8 cellular contexts compared by ENCODE assay signal in the genomic region with DNA sequence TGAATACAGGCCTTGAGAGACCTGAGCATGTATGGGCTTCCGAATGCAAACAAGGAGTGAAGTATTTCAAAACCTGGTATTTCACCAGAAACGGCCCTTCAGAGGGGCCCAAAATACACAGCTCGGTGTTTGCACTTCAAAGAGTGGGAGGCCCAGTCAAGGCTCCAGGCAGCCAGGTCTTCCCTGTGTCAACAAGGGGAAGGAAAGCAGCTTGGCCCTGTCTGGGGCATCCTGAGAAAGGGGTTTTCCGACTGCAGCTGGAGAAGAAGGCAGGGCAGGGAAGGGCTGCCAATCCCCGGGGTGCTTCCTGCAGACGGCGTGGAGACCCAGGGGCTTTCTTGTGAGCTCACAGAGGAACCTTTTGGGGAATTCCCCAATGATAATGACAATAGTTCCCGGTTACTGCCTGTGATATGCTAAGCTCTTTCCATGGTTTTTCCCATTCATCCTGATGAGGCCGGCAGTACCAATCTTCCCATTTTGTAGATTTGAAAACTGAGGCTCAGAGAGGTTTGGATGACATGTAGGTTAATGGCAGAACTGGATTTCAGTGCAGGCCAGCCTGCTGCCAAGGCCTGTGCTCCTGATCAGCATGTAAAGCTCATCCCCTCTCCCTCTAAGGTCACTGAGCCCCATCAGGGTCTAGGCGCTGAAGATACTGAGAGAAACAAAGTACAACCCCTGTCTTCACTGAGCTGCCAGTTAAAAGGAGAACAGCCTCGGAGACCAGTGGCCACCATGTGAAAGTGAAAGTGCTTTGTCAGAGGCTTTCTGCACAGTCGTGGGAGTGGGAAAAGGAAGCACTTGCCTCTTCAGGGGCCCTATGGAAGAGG. TPM values are rescaled to one million over a fixed set of nuclear protein-coding genes. Genes with fewer than 3 reads are reported as not detected.
A peak's percentile ranks its signal among the peaks of the same experiment; 100 is the strongest.
DNase-seq lines count a peak whose midpoint lies in the region; ATAC-seq, FAIRE-seq and TF ChIP-seq lines count a peak whose summit lies in the region.

No MANE protein-coding gene starts in this region.

- TF ChIP-seq POLR2A in GM12891 (IDR thresholded peaks at IDR 0.05; ENCODE audit: low read depth, low read length) (no peak), HepG2 (IDR thresholded peaks at IDR 0.05; ENCODE audit: insufficient read depth in 1 of 2, low read depth in 2 of 2, low read length in 2 of 2) (no peak), uterus (IDR thresholded peaks at IDR 0.05) (no peak)

- CTCF ChIA-PET in HepG2 (lab: Yijun Ruan, JAX; ENCODE audit: low intra/inter-chr PET ratio, low total read pairs): no interaction called here

- H3K9ac ChIP-seq in adipocyte (ENCODE audit: low read length) (peak overlapping the region; percentile 36), HepG2 (ENCODE audit: insufficient read depth, low read depth, low read length) (no peak overlapping the region)

- no TSS peak for BruUV-seq in HepG2 (replicated peaks; lab: Mats Ljungman, UMichigan)

- peak overlapping the region; percentile 48 for H3K4me2 ChIP-seq in HepG2 (ENCODE audit: low read depth, low read length)

- TF ChIP-seq RAD21 in HepG2 (CRISPR knock-in tag; IDR thresholded peaks at IDR 0.05): 0 out of 2 replicates have a peak, but pooled peaks have one; percentile 14

- FAIRE-seq in GM12891 (lab: Jason Lieb, UNC) (peak; percentile 85), HepG2 (lab: Jason Lieb, UNC) (peak; percentile 87)

- intact Hi-C loops in HepG2 (cut with micrococcal nuclease; ENCODE audit: unreplicated experiment) (loop anchor here (1.0 to 2.0 kb wide), 2 partner anchors 13 to 40 kb away; no protein-coding TSS in a partner anchor), uterus (cut with DNase I; ENCODE audit: low total_unique reads) (no loop called here)

- peak; percentile 95 for ATAC-seq in HepG2
- ATAC-seq in HG02763 (IDR thresholded peaks at IDR 0.05; ENCODE audit: unreplicated experiment): no peak
- no peak for ATAC-seq in HG03520 (IDR thresholded peaks at IDR 0.05; ENCODE audit: unreplicated experiment)

- TF ChIP-seq EP300 in HepG2 (IDR thresholded peaks at IDR 0.05; ENCODE audit: low read depth in 2 of 2, low read length in 2 of 2): peak; percentile 92 to 97
- TF ChIP-seq EP300 in HepG2 (CRISPR knock-in tag; IDR thresholded peaks at IDR 0.05; ENCODE audit: borderline replicate concordance): peak; percentile 93

- in situ Hi-C loops in HepG2 (cut with HindIII; ENCODE audit: extremely low pct_ligation_motif_present, low pct_unique_long_range_greater_than_20kb): loop anchor here (25.0 kb wide), 1 partner anchor 553 kb away; no protein-coding TSS in a partner anchor

- POLR2A ChIA-PET in HepG2 (lab: Yijun Ruan, JAX): interaction anchor here (1.0 to 4.5 kb wide), 6 partner anchors 13 to 546 kb away, joined by 3 to 64 read pairs (median 4); a partner anchor contains a TSS

- H3K27me3 ChIP-seq in adipocyte (replicated peaks; ENCODE audit: control insufficient read depth, insufficient read depth, low read length) (peaks cover 33% of the 10 kb centered on the region), HepG2 (ENCODE audit: control insufficient read depth in 1 of 2, insufficient read depth in 2 of 2, low read length in 2 of 2) (peaks cover 10 to 88% of the 10 kb centered on the region in 2 experiments), uterus (no peaks in the 10 kb centered on the region)

- H3K9me3 ChIP-seq in adipocyte (ENCODE audit: control insufficient read depth, low read length): no peaks in the 10 kb centered on the region
- H3K9me3 ChIP-seq in HepG2 (ENCODE audit: low read length): no peaks in the 10 kb centered on the region
- H3K9me3 ChIP-seq in uterus: no peaks in the 10 kb centered on the region

- H3K27ac ChIP-seq in HepG2 (ENCODE audit: extremely low read length, insufficient read depth, low read length) (no peak overlapping the region), uterus (peak overlapping the region; percentile 17 to 52)

- H3K4me1 ChIP-seq in adipocyte (ENCODE audit: control insufficient read depth, insufficient read depth, low read length) (peaks cover 25% of the 10 kb centered on the region), HepG2 (ENCODE audit: insufficient read depth, low read length) (peaks cover 23% of the 10 kb centered on the region), uterus (peaks cover 0 to 3% of the 10 kb centered on the region in 2 donors)

- TF ChIP-seq CTCF in HepG2 (CRISPR knock-in tag; IDR thresholded peaks at IDR 0.05) (no peak), uterus (IDR thresholded peaks at IDR 0.05) (no peak)

- H2AFZ ChIP-seq in HepG2 (ENCODE audit: low read length): no peak overlapping the region

- peak overlapping the region; percentile 47 for H3K4me3 ChIP-seq in adipocyte (ENCODE audit: low read length)
- peak overlapping the region in 2 of 3 experiments; percentile 0 to 14; a peak in 2 of 6 replicates for H3K4me3 ChIP-seq in HepG2 (replicated peaks in 1 of 3; ENCODE audit: insufficient read depth in 1 of 3, low read depth in 2 of 3, low read length in 3 of 3)
- H3K4me3 ChIP-seq in uterus: no peak overlapping the region

- DNase-seq in GM12891 (ENCODE audit: insufficient read length, low spot score): no peak
- peak; percentile 54 for DNase-seq in NCI-H226
- DNase-seq in adipocyte (ENCODE audit: low read depth): no peak
- DNase-seq in HepG2 (ENCODE audit: low spot score): peak; percentile 94
- no peak for DNase-seq in uterus
- DNase-seq in NCI-H2196 treated with DMSO at 0.1 percent for 48 hours (lab: John Stamatoyannopoulos, UW; ENCODE audit: unreplicated experiment): no peak

- WGBS in HepG2 (ENCODE audit: low lambda C conversion rate): 0% methylated on average over 11 of the region's 12 CpGs

- no peaks in the 10 kb centered on the region for H3K36me3 ChIP-seq in adipocyte (ENCODE audit: control insufficient read depth, insufficient read depth, low read length, severe bottlenecking)
- H3K36me3 ChIP-seq in HepG2 (replicated peaks in 1 of 2; ENCODE audit: control insufficient read depth in 1 of 2, insufficient read depth in 2 of 2, low read length in 2 of 2): no peaks in the 10 kb centered on the region
- H3K36me3 ChIP-seq in uterus: no peaks in the 10 kb centered on the region

- H3K79me2 ChIP-seq in HepG2 (ENCODE audit: insufficient read depth, low read length): no peaks in the 10 kb centered on the region

- H4K20me1 ChIP-seq in HepG2 (ENCODE audit: insufficient read depth, low read length): peaks cover 43% of the 10 kb centered on the region

TF ChIP-seq in GM12891, 5 proteins besides CTCF, POLR2A, EP300 and RAD21:
- TF ChIP-seq SPI1 (IDR thresholded peaks at IDR 0.05; ENCODE audit: low read depth, low read length): peak; percentile 58
- TF ChIP-seq POLR2AphosphoS5 (IDR thresholded peaks at IDR 0.05; ENCODE audit: low read depth, low read length): no peak
- no peak for TF ChIP-seq POU2F2 (IDR thresholded peaks at IDR 0.05; ENCODE audit: low read depth, low read length)

TF ChIP-seq in HepG2, 621 proteins besides CTCF, POLR2A, EP300 and RAD21 (continues in another document):
- TF ChIP-seq, protein P1, sequence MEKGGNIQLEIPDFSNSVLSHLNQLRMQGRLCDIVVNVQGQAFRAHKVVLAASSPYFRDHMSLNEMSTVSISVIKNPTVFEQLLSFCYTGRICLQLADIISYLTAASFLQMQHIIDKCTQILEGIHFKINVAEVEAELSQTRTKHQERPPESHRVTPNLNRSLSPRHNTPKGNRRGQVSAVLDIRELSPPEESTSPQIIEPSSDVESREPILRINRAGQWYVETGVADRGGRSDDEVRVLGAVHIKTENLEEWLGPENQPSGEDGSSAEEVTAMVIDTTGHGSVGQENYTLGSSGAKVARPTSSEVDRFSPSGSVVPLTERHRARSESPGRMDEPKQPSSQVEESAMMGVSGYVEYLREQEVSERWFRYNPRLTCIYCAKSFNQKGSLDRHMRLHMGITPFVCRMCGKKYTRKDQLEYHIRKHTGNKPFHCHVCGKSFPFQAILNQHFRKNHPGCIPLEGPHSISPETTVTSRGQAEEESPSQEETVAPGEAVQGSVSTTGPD (CRISPR knock-in tag; IDR thresholded peaks at IDR 0.05): peak; percentile 80; the same call in 1 of the 2 replicates
- no peak for TF ChIP-seq ARNT (IDR thresholded peaks at IDR 0.05)
- TF ChIP-seq RBM22 (optimal IDR thresholded peaks at IDR 0.05; ENCODE audit: low read length): no peak
- peak; percentile 85 for TF ChIP-seq CEBPB (IDR thresholded peaks at IDR 0.05; ENCODE audit: borderline replicate concordance, low read depth, low read length)
- peak; percentile 83; the same call in 1 of the 2 replicates for TF ChIP-seq FOXC1 (CRISPR knock-in tag; IDR thresholded peaks at IDR 0.05; ENCODE audit: borderline replicate concordance)
- TF ChIP-seq MED13 (CRISPR knock-in tag; IDR thresholded peaks at IDR 0.05): no peak; the same call in 1 of the 2 replicates
- TF ChIP-seq ZKSCAN5 (CRISPR knock-in tag; IDR thresholded peaks at IDR 0.05): no peak
- no peak for TF ChIP-seq GTF2F1 (IDR thresholded peaks at IDR 0.05; ENCODE audit: low read length)
- TF ChIP-seq SP2 (CRISPR knock-in tag; IDR thresholded peaks at IDR 0.05): no peak
- peak; percentile 98 for TF ChIP-seq SKI (IDR thresholded peaks at IDR 0.05; ENCODE audit: partially characterized antibody)

RNA-seq across cellular contexts. Expression of a gene that starts 43.0 kb away (rescaled TPM):
- 18.6 TPM for polyA plus RNA-seq in GM12891 (2012; ENCODE audit: low read depth, missing spikeins)
- total RNA-seq in HepG2 (2016; rRNA removed; fragmentation: Illumina TruSeq; extraction: Trizol) (11.9 TPM in 2 replicates), uterus (100 to 1,000 TPM in 1 of 4 donors, 10 to 100 TPM in 2, 1 to 10 TPM in 1; 7.4 to 244 (median 49.4) TPM)
- 4.3 and 4.6 TPM in 2 replicates for total RNA-seq in HepG2 (2016; cell fraction: cytosol; rRNA removed; fragmentation: Illumina TruSeq; extraction: Trizol; ENCODE audit: low read depth)
- 11.3 and 13.4 TPM in 2 replicates for total RNA-seq in HepG2 (2016; cell fraction: insoluble cytoplasmic fraction; rRNA removed; fragmentation: Illumina TruSeq; extraction: Trizol)
- total RNA-seq in HepG2 (2016; cell fraction: membrane; rRNA removed; fragmentation: Illumina TruSeq; extraction: Trizol): 6.8 and 8.2 TPM in 2 replicates
- total RNA-seq in HepG2 (2016; cell fraction: nucleus; rRNA removed; fragmentation: Illumina TruSeq; extraction: Trizol): 17.8 and 18.8 TPM in 2 replicates
- polyA plus RNA-seq in HepG2 (2011; rRNA removed): 10.8 and 13.8 TPM in 2 replicates
- polyA plus RNA-seq in HepG2 (2011; cell fraction: cytosol; rRNA removed): 7.1 and 8.6 TPM in 2 replicates
- polyA plus RNA-seq in HepG2 (2011; cell fraction: nucleus; rRNA removed): 48.8 and 69.4 TPM in 2 replicates
- polyA plus RNA-seq in HepG2 (2012): 21.9 and 27.0 TPM in 2 replicates
- 0.89 and 1.1 TPM in 2 replicates for polyA plus RNA-seq in HepG2 (2016; cell fraction: cytosol; fragmentation: Illumina TruSeq; extraction: Trizol; ENCODE audit: low read depth)
- 11.5 and 15.8 TPM in 2 replicates for polyA plus RNA-seq in HepG2 (2016; cell fraction: insoluble cytoplasmic fraction; fragmentation: Illumina TruSeq; extraction: Trizol; ENCODE audit: low read depth)
- 2.4 and 4.2 TPM in 2 replicates for polyA plus RNA-seq in HepG2 (2016; cell fraction: membrane; fragmentation: Illumina TruSeq; extraction: Trizol; ENCODE audit: low read depth)
- 22.7 and 23.0 TPM in 2 replicates for polyA plus RNA-seq in HepG2 (2016; cell fraction: nucleus; fragmentation: Illumina TruSeq; extraction: Trizol; ENCODE audit: insufficient read depth, low read depth)
- 51.1 and 121 TPM in 2 replicates for polyA minus RNA-seq in HepG2 (2011; rRNA and poly(A)+ RNA removed; ENCODE audit: low replicate concordance)
- 16.1 and 16.6 TPM in 2 replicates for polyA minus RNA-seq in HepG2 (2011; cell fraction: cytosol; rRNA and poly(A)+ RNA removed)
- polyA minus RNA-seq in HepG2 (2011; cell fraction: nucleus; rRNA and poly(A)+ RNA removed): 57.1 and 60.3 TPM in 2 replicates

Comparison
In these comparisons a context has a peak if more than half of its experiments do, and no peak if none do; other contexts are left out.
1. DNase-seq: peak in NCI-H226 (single experiment) and HepG2 (single experiment); none in GM12891 (single experiment), adipocyte (single experiment), uterus (0 of 2) and NCI-H2196 treated with DMSO at 0.1 percent for 48 hours (single experiment).
2. H3K4me3 ChIP-seq: peak in adipocyte (single experiment) and HepG2 (2 of 3); none in uterus (0 of 2).